Comparison of ENCODE assay signal across 7 cellular contexts in genomic region chr2:37653805-37654378, GRCh38.
DNase-seq lines count a peak whose midpoint lies in the region; ATAC-seq and TF ChIP-seq lines count a peak whose summit lies in the region.

No MANE protein-coding gene starts in this region.

- H2AFZ ChIP-seq in Loucy (ENCODE audit: low read length) = no peak overlapping the region

- peak; percentile 64 for TF ChIP-seq POLR2A in GM15510 (IDR thresholded peaks at IDR 0.05; ENCODE audit: borderline replicate concordance, extremely low read depth, insufficient read length)

- H3K27ac ChIP-seq in angular gyrus (ENCODE audit: low read depth, low read length) = peak overlapping the region; percentile 13

- peaks cover 71% of the 10 kb centered on the region for H3K4me1 Mint-ChIP-seq in memory B cell

- peaks cover 8% of the 10 kb centered on the region for H3K36me3 Mint-ChIP-seq in memory B cell

- peaks cover 12% of the 10 kb centered on the region for H4K20me1 ChIP-seq in Loucy (ENCODE audit: insufficient read depth, low read length, poor library complexity, severe bottlenecking)

- DNase-seq in memory B cell (ENCODE audit: low spot score in 2 of 2) (peak in 1 of 2 donors; percentile 49), NCI-H748 treated with DMSO at 0.1 percent for 48 hours (lab: John Stamatoyannopoulos, UW) (no peak), OCI-M1 (lab: John Stamatoyannopoulos, UW) (no peak)

- peaks cover 95% of the 10 kb centered on the region for H3K79me2 ChIP-seq in Loucy (ENCODE audit: insufficient read depth, low read length)

- H3K9me3 Mint-ChIP-seq in memory B cell = peaks cover 3% of the 10 kb centered on the region

- peak overlapping the region; percentile 42 for H3K9ac ChIP-seq in Loucy (ENCODE audit: low read depth, low read length, poor library complexity, severe bottlenecking)

- no peaks in the 10 kb centered on the region for H3K27me3 Mint-ChIP-seq in memory B cell

- H3K4me2 ChIP-seq in Loucy (ENCODE audit: low read depth, low read length, poor library complexity, severe bottlenecking) = no peak overlapping the region

- TF ChIP-seq CTCF in Loucy (conservative IDR thresholded peaks at IDR 0.05; ENCODE audit: low read length) = no peak

- peak overlapping the region; percentile 98 for H3K27ac Mint-ChIP-seq in memory B cell

- ATAC-seq in GM21717 (IDR thresholded peaks at IDR 0.05; ENCODE audit: unreplicated experiment) (peak; percentile 50), memory B cell (ENCODE audit: low read depth) (peak; percentile 61)

- H3K36me3 ChIP-seq in Loucy (ENCODE audit: insufficient read depth, low read length) = peaks cover 3% of the 10 kb centered on the region; the same call in 1 of the 2 replicates

- H3K4me3 ChIP-seq in Loucy (ENCODE audit: low read length, poor library complexity, severe bottlenecking) = no peak overlapping the region

- no peaks in the 10 kb centered on the region for H3K27me3 ChIP-seq in Loucy (ENCODE audit: insufficient read depth, low read length, poor library complexity, severe bottlenecking)

- peaks cover 60% of the 10 kb centered on the region for H3K4me1 ChIP-seq in Loucy (ENCODE audit: insufficient read depth, low read length, poor library complexity, severe bottlenecking)

- H3K4me3 Mint-ChIP-seq in memory B cell = peak overlapping the region; percentile 86

- H3K9me3 ChIP-seq in Loucy (ENCODE audit: insufficient read depth, low read depth, low read length) = no peaks in the 10 kb centered on the region

- H3K9me2 ChIP-seq in Loucy (replicated peaks; ENCODE audit: low read depth, low read length) = no peaks in the 10 kb centered on the region

- no peaks in the 10 kb centered on the region for H3F3A ChIP-seq in Loucy (ENCODE audit: low read depth)
